ENCODE assay signal across 17 cellular contexts in the genomic region with DNA sequence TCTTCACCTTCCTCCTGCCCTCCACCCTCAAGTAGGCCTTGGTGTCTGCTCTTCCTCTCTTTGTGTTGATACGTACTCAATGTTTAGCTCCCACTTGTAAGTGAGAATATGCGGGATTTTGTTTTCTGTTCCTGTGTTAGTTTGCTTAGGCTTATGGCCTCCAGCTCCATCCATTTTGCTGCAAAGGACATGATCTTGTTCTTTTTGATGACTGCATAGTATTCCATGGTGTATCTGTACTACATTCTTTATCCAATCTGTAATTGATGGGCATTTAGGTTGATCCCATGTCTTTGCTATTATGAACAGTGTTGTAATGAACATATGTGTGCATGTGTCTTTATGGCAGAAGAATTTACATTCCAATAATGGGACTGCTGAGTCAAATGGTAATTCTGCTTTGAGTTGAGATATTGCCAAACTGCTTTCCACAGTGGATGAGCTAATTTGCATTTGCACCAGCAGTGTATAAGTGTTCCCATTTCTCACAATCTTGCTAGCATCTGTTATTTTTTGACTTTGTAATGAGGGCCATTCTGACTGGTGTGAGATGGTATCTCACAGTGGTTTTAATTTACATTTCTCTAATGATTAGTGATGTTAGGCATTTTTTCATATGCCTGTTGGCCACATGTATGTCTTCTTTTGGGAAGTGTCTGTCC.
"Had no signal": no experiment of that assay in that cellular context is flagged by ENCODE, and none has a peak within 500 bp of the region (broad histone marks: within the 10 kb centered on the region; RNA-seq: fewer than 3 reads in every experiment).

No MANE protein-coding gene starts in this region.

- H3K4me3 Mint-ChIP-seq: endodermal cell had no signal

- FAIRE-seq: endothelial cell of umbilical vein, kidney had no signal

- ATAC-seq: foreskin keratinocyte, left cardiac atrium, psoas muscle, right lobe of liver had no signal

- DNase-seq: effector CD4-positive, alpha-beta T cell; endodermal cell; erythroblast; foreskin keratinocyte; head of caudate nucleus; kidney; left cardiac atrium; left ventricle myocardium inferior; mesendoderm; naive B cell; psoas muscle; retina; right lobe of liver; stimulated activated CD4-positive, alpha-beta T cell treated with anti-CD3 and anti-CD28 coated beads, Interleukin-1b, Interleukin-23, amount 100 ng/mL, for 48 hours; stimulated activated naive CD4-positive, alpha-beta T cell treated with Interleukin-2 at 50 U/mL for 16 hours; trophoblast cell had no signal

- H3K27me3 Mint-ChIP-seq: naive B cell had no signal

- H3K27ac Mint-ChIP-seq: endodermal cell had no signal
